In genomic region chr17:2388705-2389099, GRCh38 we compare ENCODE assay signal across 14 cellular contexts. TPM values are rescaled to one million over a fixed set of nuclear protein-coding genes. Genes with fewer than 3 reads are reported as not detected.
DNase-seq lines count a peak whose midpoint lies in the region; ATAC-seq and TF ChIP-seq lines count a peak whose summit lies in the region.
"Had no signal": no experiment of that assay in that cellular context is flagged by ENCODE, and none has a peak within 500 bp of the region (broad histone marks: within the 10 kb centered on the region; RNA-seq: fewer than 3 reads in every experiment).

No MANE protein-coding gene starts in this region.

- peaks cover 3% of the 10 kb centered on the region for H3K36me3 Mint-ChIP-seq in IgD-negative memory B cell

- peaks cover 20% of the 10 kb centered on the region for H3K79me2 ChIP-seq in neural cell (replicated peaks; ENCODE audit: insufficient read depth, low read length)

- TF ChIP-seq RAD21 in neural cell (conservative IDR thresholded peaks at IDR 0.05) = no peak

- peaks cover 13 to 22% (median 21%) of the 10 kb centered on the region in 3 donors for H3K4me1 Mint-ChIP-seq in IgD-negative memory B cell

- H3F3A ChIP-seq in neural cell (ENCODE audit: insufficient read depth, low read length, poor library complexity, severe bottlenecking) = peaks cover 7% of the 10 kb centered on the region

- ATAC-seq in GM19324 (IDR thresholded peaks at IDR 0.05; ENCODE audit: low FRiP score, unreplicated experiment) = no peak
- ATAC-seq in GM21381 (IDR thresholded peaks at IDR 0.05; ENCODE audit: unreplicated experiment) = no peak

- H3K4me3 Mint-ChIP-seq in IgD-negative memory B cell = peak overlapping the region in 1 of 4 donors; percentile 12

- in situ Hi-C loops in brain microvascular endothelial cell (cut with HindIII; ENCODE audit: low pct_ligation_motif_present, low sequenced_read_pairs) = no loop called here

- H3K9me3 ChIP-seq in neural cell (ENCODE audit: low read length) = no peaks in the 10 kb centered on the region

- H3K36me3 ChIP-seq in brain microvascular endothelial cell (replicated peaks) (peaks cover 10% of the 10 kb centered on the region), neural cell (ENCODE audit: insufficient read depth, low read length) (no peaks in the 10 kb centered on the region)

- H3K4me2 ChIP-seq in neural cell (ENCODE audit: low read length) = no peak overlapping the region

- H2AFZ ChIP-seq in neural cell (ENCODE audit: low read depth, low read length) = no peak overlapping the region

- H3K27ac ChIP-seq in brain microvascular endothelial cell (no peak overlapping the region), neural cell (ENCODE audit: low read length) (no peak overlapping the region)

- no peak for TF ChIP-seq EP300 in neural cell (conservative IDR thresholded peaks at IDR 0.05; ENCODE audit: poor library complexity, severe bottlenecking)

- peak overlapping the region in 2 of 3 donors; percentile 90 to 97 for H3K27ac Mint-ChIP-seq in IgD-negative memory B cell

- no peak overlapping the region for H3K9ac ChIP-seq in neural cell (ENCODE audit: low read length)

- H3K4me3 ChIP-seq in brain microvascular endothelial cell (ENCODE audit: low read depth, low read length) (no peak overlapping the region), neural cell (ENCODE audit: low read length) (no peak overlapping the region)

- DNase-seq in DMS 273 (lab: John Stamatoyannopoulos, UW; ENCODE audit: unreplicated experiment) (peak; percentile 39), DMS 273 treated with DMSO at 0.1 percent for 48 hours (lab: John Stamatoyannopoulos, UW) (no peak), brain microvascular endothelial cell (no peak), NCI-H345 treated with DMSO at 0.1 percent for 48 hours (lab: John Stamatoyannopoulos, UW; ENCODE audit: unreplicated experiment) (no peak)
- DNase-seq: activated CD4-positive, alpha-beta T cell treated with anti-CD3 and anti-CD28 coated beads for 4 hours; cortex of kidney; DND-41; HCEC 1CT; NCI-H774; trophoblast cell had no signal

- no peaks in the 10 kb centered on the region for H3K9me2 ChIP-seq in neural cell (ENCODE audit: insufficient read depth, low read length)

- no peaks in the 10 kb centered on the region for H3K27me3 ChIP-seq in brain microvascular endothelial cell (replicated peaks)
- H3K27me3 ChIP-seq in neural cell (ENCODE audit: insufficient read depth, low read depth, low read length) = no peaks in the 10 kb centered on the region

- H4K20me1 ChIP-seq in neural cell (ENCODE audit: insufficient read depth) = peaks cover under 1% of the 10 kb centered on the region

- H3K27me3 Mint-ChIP-seq in IgD-negative memory B cell = no peaks in the 10 kb centered on the region

- no peaks in the 10 kb centered on the region for H3K9me3 Mint-ChIP-seq in IgD-negative memory B cell

- TF ChIP-seq CTCF in brain microvascular endothelial cell (IDR thresholded peaks at IDR 0.05; ENCODE audit: low read depth, low read length, missing control alignments) (peak; percentile 27), neural cell (IDR thresholded peaks at IDR 0.05; ENCODE audit: poor library complexity, severe bottlenecking) (peak; percentile 13)

TF ChIP-seq in neural cell, 6 proteins besides CTCF, POLR2A, EP300 and RAD21:
- TF ChIP-seq MXI1 (conservative IDR thresholded peaks at IDR 0.05; ENCODE audit: poor library complexity, severe bottlenecking) (no peak), SMC3 (conservative IDR thresholded peaks at IDR 0.05; ENCODE audit: poor library complexity) (no peak), EZH2 (IDR thresholded peaks at IDR 0.05; ENCODE audit: borderline replicate concordance, insufficient read depth, low read length, poor library complexity, severe bottlenecking) (no peak), REST (IDR thresholded peaks at IDR 0.05; ENCODE audit: borderline replicate concordance) (no peak), POLR2AphosphoS5 (IDR thresholded peaks at IDR 0.05) (no peak), TAF1 (IDR thresholded peaks at IDR 0.05; ENCODE audit: low read depth) (no peak)

RNA-seq across cellular contexts. Expression of gene MNT, which starts 12.2 kb away (rescaled TPM):
- polyA plus RNA-seq in IgD-negative memory B cell = 1.6 TPM
- polyA plus RNA-seq in neural cell = 6.1 and 11.6 TPM in 2 replicates
- 12.4 and 15.6 TPM in 2 replicates for polyA minus RNA-seq in neural cell

RNA-seq across cellular contexts. Expression of gene SGSM2, which starts 51.4 kb away (rescaled TPM):
- 8.0 TPM for polyA plus RNA-seq in IgD-negative memory B cell
- 222 and 281 TPM in 2 replicates for polyA plus RNA-seq in neural cell
- 131 and 149 TPM in 2 replicates for polyA minus RNA-seq in neural cell

RNA-seq across cellular contexts. Expression of gene TSR1, which starts 52.4 kb away (rescaled TPM):
- 19.9 TPM for polyA plus RNA-seq in IgD-negative memory B cell
- polyA plus RNA-seq in neural cell = 31.8 and 32.5 TPM in 2 replicates
- 34.6 and 41.9 TPM in 2 replicates for polyA minus RNA-seq in neural cell

Comparison
In these comparisons a context has a peak if more than half of its experiments do, and no peak if none do; other contexts are left out.
1. RNA of gene SGSM2, which starts 51.4 kb away (polyA plus RNA-seq): 222 to 281 TPM in neural cell; 8.0 TPM in IgD-negative memory B cell (single experiment); every median in the first group is over 10 times any median in the second.